19 cellular contexts compared by ENCODE assay signal in genomic region chr2:171083426-171083825, GRCh38.
A peak's percentile ranks its signal among the peaks of the same experiment; 100 is the strongest.
DNase-seq lines count a peak whose midpoint lies in the region; ATAC-seq and TF ChIP-seq lines count a peak whose summit lies in the region.
"Had no signal": no experiment of that assay in that cellular context is flagged by ENCODE, and none has a peak within 500 bp of the region (broad histone marks: within the 10 kb centered on the region; RNA-seq: fewer than 3 reads in every experiment).

No MANE protein-coding gene starts in this region.

- peaks cover 22% of the 10 kb centered on the region for H3K4me1 ChIP-seq in A673 (ENCODE audit: insufficient read depth, low read length, poor library complexity, severe bottlenecking)
- H3K4me1 ChIP-seq in heart right ventricle = peaks cover 0 to 26% (median 12%) of the 10 kb centered on the region in 9 donors

- H3K36me3 Mint-ChIP-seq in T-cell = peaks cover 16% of the 10 kb centered on the region

- DNase-seq in DMS 273 (lab: John Stamatoyannopoulos, UW; ENCODE audit: unreplicated experiment) (peak; percentile 17), DMS 273 treated with DMSO at 0.1 percent for 48 hours (lab: John Stamatoyannopoulos, UW) (no peak), A673 (ENCODE audit: low spot score) (peak; percentile 3), NCI-H1436 treated with DMSO at 0.1 percent for 48 hours (lab: John Stamatoyannopoulos, UW) (peak; percentile 21), T-cell (no peak), heart right ventricle (no peak), NCI-H187 treated with DMSO at 0.1 percent for 48 hours (lab: John Stamatoyannopoulos, UW) (no peak)
- DNase-seq: activated CD4-positive, alpha-beta T cell treated with anti-CD3 and anti-CD28 coated beads, Interleukin-2, amount 50 U/mL, for 48 hours; anterior cingulate cortex; DMS153; esophagus squamous epithelium; left ventricle myocardium inferior; NCI-H1694 treated with DMSO at 0.1 percent for 48 hours; stimulated activated naive CD4-positive, alpha-beta T cell treated with Interleukin-2 at 50 U/mL for 16 hours; transverse colon had no signal

- H3K4me3 Mint-ChIP-seq in T-cell = peak overlapping the region in 1 of 3 donors; percentile 70
- H3K4me3 Mint-ChIP-seq: B cell had no signal

- H3K4me3 ChIP-seq in A673 (ENCODE audit: low read depth, low read length, poor library complexity, severe bottlenecking) = no peak overlapping the region
- no peak overlapping the region for H3K4me3 ChIP-seq in heart right ventricle
- H3K4me3 ChIP-seq: esophagus squamous epithelium, left ventricle myocardium inferior, transverse colon had no signal

- CTCF ChIA-PET in A673 (lab: Charles Lee) (no interaction called here), T-cell (lab: Charles Lee) (no interaction called here)

- no peaks in the 10 kb centered on the region for H3K9me3 Mint-ChIP-seq in T-cell
- H3K9me3 Mint-ChIP-seq: central memory CD8-positive, alpha-beta T cell had no signal

- H3K27ac Mint-ChIP-seq in T-cell = peak overlapping the region; percentile 90 to 96
- H3K27ac Mint-ChIP-seq: B cell had no signal

- H3K4me1 Mint-ChIP-seq in T-cell = peaks cover 75 to 80% (median 80%) of the 10 kb centered on the region in 3 donors

- H3K9me3 ChIP-seq in A673 (ENCODE audit: low read depth, low read length, poor library complexity, severe bottlenecking) = no peaks in the 10 kb centered on the region
- H3K9me3 ChIP-seq in heart right ventricle = no peaks in the 10 kb centered on the region
- H3K9me3 ChIP-seq: esophagus squamous epithelium, left ventricle myocardium inferior, transverse colon had no signal

- BruUV-seq in A673 (replicated peaks; lab: Mats Ljungman, UMichigan) = no TSS peak

- POLR2A ChIA-PET in A673 (lab: Charles Lee; ENCODE audit: low non-redundant PET) = no interaction called here
- POLR2A ChIA-PET in T-cell (lab: Charles Lee) = no interaction called here

- H3K27me3 Mint-ChIP-seq in T-cell = no peaks in the 10 kb centered on the region
- H3K27me3 Mint-ChIP-seq: B cell; central memory CD8-positive, alpha-beta T cell had no signal

- ATAC-seq in T-cell (replicated peaks in 1 of 4) (no peak), GM21786 (IDR thresholded peaks at IDR 0.05; ENCODE audit: unreplicated experiment) (no peak), heart right ventricle (no peak)

- H3K27ac ChIP-seq in A673 (ENCODE audit: low read depth, low read length, poor library complexity, severe bottlenecking) (no peak overlapping the region), heart right ventricle (no peak overlapping the region)
- H3K27ac ChIP-seq: 22Rv1, esophagus squamous epithelium, left ventricle myocardium inferior had no signal

- H3K36me3 ChIP-seq in A673 (ENCODE audit: insufficient read depth, low read length, poor library complexity, severe bottlenecking) = no peaks in the 10 kb centered on the region
- peaks cover 0 to 35% (median 0%) of the 10 kb centered on the region in 9 donors for H3K36me3 ChIP-seq in heart right ventricle
- H3K36me3 ChIP-seq: left ventricle myocardium inferior had no signal

- no peak for TF ChIP-seq CTCF in A673 (conservative IDR thresholded peaks at IDR 0.05; ENCODE audit: low read depth, low read length)
- TF ChIP-seq CTCF in heart right ventricle (IDR thresholded peaks at IDR 0.05) = no peak

- WGBS in heart right ventricle, 2 donors = 71 to 85% methylated on average over 1 of the region's 1 CpG

- intact Hi-C loops in A673 (cut with micrococcal nuclease; ENCODE audit: unreplicated experiment) = no loop called here
- intact Hi-C loops in heart right ventricle (cut with DNase I) = loop anchor here in 1 of 10 donors (10.0 kb wide), 1 partner anchor 71 kb away; no protein-coding TSS in a partner anchor

- H3K27me3 ChIP-seq in A673 (replicated peaks; ENCODE audit: insufficient read depth, low read depth, low read length, poor library complexity) (no peaks in the 10 kb centered on the region), heart right ventricle (no peaks in the 10 kb centered on the region)
- H3K27me3 ChIP-seq: esophagus squamous epithelium, transverse colon had no signal

Comparison
In these comparisons a context has a peak if more than half of its experiments do, and no peak if none do; other contexts are left out.
1. DNase-seq: peak in DMS 273 (single experiment), A673 (single experiment) and NCI-H1436 treated with DMSO at 0.1 percent for 48 hours (single experiment); none in DMS 273 treated with DMSO at 0.1 percent for 48 hours (single experiment), T-cell (0 of 34), heart right ventricle (0 of 2) and NCI-H187 treated with DMSO at 0.1 percent for 48 hours (single experiment).